In the genomic region with DNA sequence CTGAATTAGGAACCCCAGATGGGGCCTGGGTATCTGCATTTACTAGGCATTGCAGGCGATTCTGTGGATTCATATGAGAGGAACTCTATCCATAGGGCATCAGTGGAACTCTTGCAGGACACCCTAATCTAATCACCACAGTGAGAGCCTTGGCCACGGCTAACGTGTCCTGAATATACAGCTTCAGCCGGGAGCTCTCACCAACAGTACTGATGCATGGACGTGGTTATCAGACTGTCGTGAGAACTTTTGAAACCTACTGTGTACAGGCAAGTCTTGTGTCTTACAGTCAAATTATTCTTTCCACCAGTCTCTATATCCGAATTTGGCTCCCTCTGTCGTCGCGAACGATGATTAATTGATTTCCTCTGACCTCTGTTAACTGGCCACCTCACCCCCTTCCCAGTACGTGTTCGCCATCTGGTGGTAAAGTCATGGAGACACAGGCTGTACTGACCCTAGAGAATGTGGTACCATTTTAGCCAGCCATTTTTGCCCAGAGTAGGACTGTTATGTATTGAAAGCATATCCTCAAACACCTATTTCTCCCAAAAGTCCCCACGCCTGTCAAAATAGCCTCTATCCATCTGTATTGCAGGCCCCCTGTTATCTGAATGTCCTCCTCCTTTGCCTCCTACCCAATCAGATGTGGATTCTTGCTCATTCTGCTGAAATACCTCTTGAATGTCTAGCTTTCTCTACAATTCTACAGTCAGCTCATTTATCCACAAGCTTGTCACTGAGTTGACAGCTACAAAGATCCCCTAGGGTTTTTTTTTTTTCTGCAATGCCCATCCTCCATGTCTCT, we compare ENCODE assay signal across 1 cellular context.
TF ChIP-seq lines count a peak whose summit lies in the region.

No MANE protein-coding gene starts in this region.

TF ChIP-seq in HepG2, 621 proteins besides CTCF, POLR2A, EP300 and RAD21 (continues in another document):
- TF ChIP-seq ZNF441 (CRISPR knock-in tag; IDR thresholded peaks at IDR 0.05; ENCODE audit: borderline replicate concordance) (no peak), ZNF354B (CRISPR knock-in tag; IDR thresholded peaks at IDR 0.05) (no peak), SP140L (CRISPR knock-in tag; IDR thresholded peaks at IDR 0.05; ENCODE audit: borderline replicate concordance) (0 out of 2 replicates have a peak, but pooled peaks have one; percentile 67), MED1 (CRISPR knock-in tag; IDR thresholded peaks at IDR 0.05) (peak; percentile 26; the same call in 1 of the 2 replicates), TBL1XR1 (IDR thresholded peaks at IDR 0.05; ENCODE audit: borderline replicate concordance, low read length, partially characterized antibody) (no peak), FOXC1 (CRISPR knock-in tag; IDR thresholded peaks at IDR 0.05; ENCODE audit: borderline replicate concordance) (0 out of 2 replicates have a peak, but pooled peaks have one; percentile 66), NCOA2 (CRISPR knock-in tag; IDR thresholded peaks at IDR 0.05) (0 out of 2 replicates have a peak, but pooled peaks have one; percentile 17), SMAD1 (CRISPR knock-in tag; IDR thresholded peaks at IDR 0.05; ENCODE audit: borderline replicate concordance, low read depth) (no peak), CEBPG (CRISPR knock-in tag; IDR thresholded peaks at IDR 0.05) (peak; percentile 23; the same call in 1 of the 2 replicates), ZNF782 (CRISPR knock-in tag; IDR thresholded peaks at IDR 0.05; ENCODE audit: borderline replicate concordance) (peak; percentile 45; the same call in 1 of the 2 replicates), KAT8 (CRISPR knock-in tag; IDR thresholded peaks at IDR 0.05) (peak; percentile 54; the same call in 1 of the 2 replicates), MEIS2 (CRISPR knock-in tag; IDR thresholded peaks at IDR 0.05) (0 out of 2 replicates have a peak, but pooled peaks have one; percentile 31), FOXA3 (CRISPR knock-in tag; IDR thresholded peaks at IDR 0.05) (0 out of 2 replicates have a peak, but pooled peaks have one; percentile 24), PLRG1 (conservative IDR thresholded peaks at IDR 0.05) (no peak), STAG1 (CRISPR knock-in tag; IDR thresholded peaks at IDR 0.05) (peak; percentile 100), ZNF335 (CRISPR knock-in tag; IDR thresholded peaks at IDR 0.05) (0 out of 2 replicates have a peak, but pooled peaks have one; percentile 57), NR2C2 (CRISPR knock-in tag; IDR thresholded peaks at IDR 0.05; ENCODE audit: borderline replicate concordance) (0 out of 2 replicates have a peak, but pooled peaks have one; percentile 27), IRF2 (CRISPR knock-in tag; IDR thresholded peaks at IDR 0.05) (peak; percentile 48), LCORL (IDR thresholded peaks at IDR 0.05) (no peak), LCORL (CRISPR knock-in tag; IDR thresholded peaks at IDR 0.05) (peak; percentile 44; the same call in 1 of the 2 replicates), RXRB (CRISPR knock-in tag; IDR thresholded peaks at IDR 0.05; ENCODE audit: borderline replicate concordance) (peak; percentile 65; the same call in 1 of the 2 replicates), ELF3 (CRISPR knock-in tag; IDR thresholded peaks at IDR 0.05) (0 out of 2 replicates have a peak, but pooled peaks have one; percentile 20)
- TF ChIP-seq, protein P1, sequence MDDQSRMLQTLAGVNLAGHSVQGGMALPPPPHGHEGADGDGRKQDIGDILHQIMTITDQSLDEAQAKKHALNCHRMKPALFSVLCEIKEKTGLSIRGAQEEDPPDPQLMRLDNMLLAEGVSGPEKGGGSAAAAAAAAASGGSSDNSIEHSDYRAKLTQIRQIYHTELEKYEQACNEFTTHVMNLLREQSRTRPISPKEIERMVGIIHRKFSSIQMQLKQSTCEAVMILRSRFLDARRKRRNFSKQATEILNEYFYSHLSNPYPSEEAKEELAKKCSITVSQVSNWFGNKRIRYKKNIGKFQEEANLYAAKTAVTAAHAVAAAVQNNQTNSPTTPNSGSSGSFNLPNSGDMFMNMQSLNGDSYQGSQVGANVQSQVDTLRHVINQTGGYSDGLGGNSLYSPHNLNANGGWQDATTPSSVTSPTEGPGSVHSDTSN (CRISPR knock-in tag; IDR thresholded peaks at IDR 0.05; ENCODE audit: borderline replicate concordance), result no peak
- TF ChIP-seq, protein P2, sequence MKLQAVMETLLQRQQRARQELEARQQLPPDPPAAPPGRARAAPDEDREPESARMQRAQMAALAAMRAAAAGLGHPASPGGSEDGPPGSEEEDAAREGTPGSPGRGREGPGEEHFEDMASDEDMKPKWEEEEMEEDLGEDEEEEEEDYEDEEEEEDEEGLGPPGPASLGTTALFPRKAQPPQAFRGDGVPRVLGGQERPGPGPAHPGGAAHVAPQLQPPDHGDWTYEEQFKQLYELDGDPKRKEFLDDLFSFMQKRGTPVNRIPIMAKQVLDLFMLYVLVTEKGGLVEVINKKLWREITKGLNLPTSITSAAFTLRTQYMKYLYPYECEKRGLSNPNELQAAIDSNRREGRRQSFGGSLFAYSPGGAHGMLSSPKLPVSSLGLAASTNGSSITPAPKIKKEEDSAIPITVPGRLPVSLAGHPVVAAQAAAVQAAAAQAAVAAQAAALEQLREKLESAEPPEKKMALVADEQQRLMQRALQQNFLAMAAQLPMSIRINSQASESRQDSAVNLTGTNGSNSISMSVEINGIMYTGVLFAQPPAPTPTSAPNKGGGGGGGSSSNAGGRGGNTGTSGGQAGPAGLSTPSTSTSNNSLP (IDR thresholded peaks at IDR 0.05; ENCODE audit: low read depth, low read length), result peak; percentile 83
- TF ChIP-seq, protein P3, sequence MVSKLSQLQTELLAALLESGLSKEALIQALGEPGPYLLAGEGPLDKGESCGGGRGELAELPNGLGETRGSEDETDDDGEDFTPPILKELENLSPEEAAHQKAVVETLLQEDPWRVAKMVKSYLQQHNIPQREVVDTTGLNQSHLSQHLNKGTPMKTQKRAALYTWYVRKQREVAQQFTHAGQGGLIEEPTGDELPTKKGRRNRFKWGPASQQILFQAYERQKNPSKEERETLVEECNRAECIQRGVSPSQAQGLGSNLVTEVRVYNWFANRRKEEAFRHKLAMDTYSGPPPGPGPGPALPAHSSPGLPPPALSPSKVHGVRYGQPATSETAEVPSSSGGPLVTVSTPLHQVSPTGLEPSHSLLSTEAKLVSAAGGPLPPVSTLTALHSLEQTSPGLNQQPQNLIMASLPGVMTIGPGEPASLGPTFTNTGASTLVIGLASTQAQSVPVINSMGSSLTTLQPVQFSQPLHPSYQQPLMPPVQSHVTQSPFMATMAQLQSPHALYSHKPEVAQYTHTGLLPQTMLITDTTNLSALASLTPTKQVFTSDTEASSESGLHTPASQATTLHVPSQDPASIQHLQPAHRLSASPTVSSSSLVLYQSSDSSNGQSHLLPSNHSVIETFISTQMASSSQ (IDR thresholded peaks at IDR 0.05; ENCODE audit: low read depth), result no peak
- TF ChIP-seq, protein P3 (CRISPR knock-in tag; IDR thresholded peaks at IDR 0.05; ENCODE audit: borderline replicate concordance), result no peak
- TF ChIP-seq, protein P4, sequence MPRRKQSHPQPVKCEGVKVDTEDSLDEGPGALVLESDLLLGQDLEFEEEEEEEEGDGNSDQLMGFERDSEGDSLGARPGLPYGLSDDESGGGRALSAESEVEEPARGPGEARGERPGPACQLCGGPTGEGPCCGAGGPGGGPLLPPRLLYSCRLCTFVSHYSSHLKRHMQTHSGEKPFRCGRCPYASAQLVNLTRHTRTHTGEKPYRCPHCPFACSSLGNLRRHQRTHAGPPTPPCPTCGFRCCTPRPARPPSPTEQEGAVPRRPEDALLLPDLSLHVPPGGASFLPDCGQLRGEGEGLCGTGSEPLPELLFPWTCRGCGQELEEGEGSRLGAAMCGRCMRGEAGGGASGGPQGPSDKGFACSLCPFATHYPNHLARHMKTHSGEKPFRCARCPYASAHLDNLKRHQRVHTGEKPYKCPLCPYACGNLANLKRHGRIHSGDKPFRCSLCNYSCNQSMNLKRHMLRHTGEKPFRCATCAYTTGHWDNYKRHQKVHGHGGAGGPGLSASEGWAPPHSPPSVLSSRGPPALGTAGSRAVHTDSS (CRISPR knock-in tag; conservative IDR thresholded peaks at IDR 0.05), result no peak
- TF ChIP-seq, protein P5, sequence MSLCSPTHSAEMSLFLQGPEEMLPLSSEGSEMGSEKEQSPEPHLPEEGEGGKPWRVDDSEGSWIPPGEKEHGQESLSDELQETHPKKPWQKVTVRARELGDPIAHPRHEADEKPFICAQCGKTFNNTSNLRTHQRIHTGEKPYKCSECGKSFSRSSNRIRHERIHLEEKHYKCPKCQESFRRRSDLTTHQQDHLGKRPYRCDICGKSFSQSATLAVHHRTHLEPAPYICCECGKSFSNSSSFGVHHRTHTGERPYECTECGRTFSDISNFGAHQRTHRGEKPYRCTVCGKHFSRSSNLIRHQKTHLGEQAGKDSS (CRISPR knock-in tag; IDR thresholded peaks at IDR 0.05; ENCODE audit: borderline replicate concordance, low read depth), result peak; percentile 79; the same call in 1 of the 2 replicates
- TF ChIP-seq, protein P6, sequence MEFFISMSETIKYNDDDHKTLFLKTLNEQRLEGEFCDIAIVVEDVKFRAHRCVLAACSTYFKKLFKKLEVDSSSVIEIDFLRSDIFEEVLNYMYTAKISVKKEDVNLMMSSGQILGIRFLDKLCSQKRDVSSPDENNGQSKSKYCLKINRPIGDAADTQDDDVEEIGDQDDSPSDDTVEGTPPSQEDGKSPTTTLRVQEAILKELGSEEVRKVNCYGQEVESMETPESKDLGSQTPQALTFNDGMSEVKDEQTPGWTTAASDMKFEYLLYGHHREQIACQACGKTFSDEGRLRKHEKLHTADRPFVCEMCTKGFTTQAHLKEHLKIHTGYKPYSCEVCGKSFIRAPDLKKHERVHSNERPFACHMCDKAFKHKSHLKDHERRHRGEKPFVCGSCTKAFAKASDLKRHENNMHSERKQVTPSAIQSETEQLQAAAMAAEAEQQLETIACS (CRISPR knock-in tag; IDR thresholded peaks at IDR 0.05), result no peak
- TF ChIP-seq, protein P7, sequence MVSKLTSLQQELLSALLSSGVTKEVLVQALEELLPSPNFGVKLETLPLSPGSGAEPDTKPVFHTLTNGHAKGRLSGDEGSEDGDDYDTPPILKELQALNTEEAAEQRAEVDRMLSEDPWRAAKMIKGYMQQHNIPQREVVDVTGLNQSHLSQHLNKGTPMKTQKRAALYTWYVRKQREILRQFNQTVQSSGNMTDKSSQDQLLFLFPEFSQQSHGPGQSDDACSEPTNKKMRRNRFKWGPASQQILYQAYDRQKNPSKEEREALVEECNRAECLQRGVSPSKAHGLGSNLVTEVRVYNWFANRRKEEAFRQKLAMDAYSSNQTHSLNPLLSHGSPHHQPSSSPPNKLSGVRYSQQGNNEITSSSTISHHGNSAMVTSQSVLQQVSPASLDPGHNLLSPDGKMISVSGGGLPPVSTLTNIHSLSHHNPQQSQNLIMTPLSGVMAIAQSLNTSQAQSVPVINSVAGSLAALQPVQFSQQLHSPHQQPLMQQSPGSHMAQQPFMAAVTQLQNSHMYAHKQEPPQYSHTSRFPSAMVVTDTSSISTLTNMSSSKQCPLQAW (CRISPR knock-in tag; IDR thresholded peaks at IDR 0.05), result peak; percentile 69; the same call in 1 of the 2 replicates
- TF ChIP-seq, protein P8, sequence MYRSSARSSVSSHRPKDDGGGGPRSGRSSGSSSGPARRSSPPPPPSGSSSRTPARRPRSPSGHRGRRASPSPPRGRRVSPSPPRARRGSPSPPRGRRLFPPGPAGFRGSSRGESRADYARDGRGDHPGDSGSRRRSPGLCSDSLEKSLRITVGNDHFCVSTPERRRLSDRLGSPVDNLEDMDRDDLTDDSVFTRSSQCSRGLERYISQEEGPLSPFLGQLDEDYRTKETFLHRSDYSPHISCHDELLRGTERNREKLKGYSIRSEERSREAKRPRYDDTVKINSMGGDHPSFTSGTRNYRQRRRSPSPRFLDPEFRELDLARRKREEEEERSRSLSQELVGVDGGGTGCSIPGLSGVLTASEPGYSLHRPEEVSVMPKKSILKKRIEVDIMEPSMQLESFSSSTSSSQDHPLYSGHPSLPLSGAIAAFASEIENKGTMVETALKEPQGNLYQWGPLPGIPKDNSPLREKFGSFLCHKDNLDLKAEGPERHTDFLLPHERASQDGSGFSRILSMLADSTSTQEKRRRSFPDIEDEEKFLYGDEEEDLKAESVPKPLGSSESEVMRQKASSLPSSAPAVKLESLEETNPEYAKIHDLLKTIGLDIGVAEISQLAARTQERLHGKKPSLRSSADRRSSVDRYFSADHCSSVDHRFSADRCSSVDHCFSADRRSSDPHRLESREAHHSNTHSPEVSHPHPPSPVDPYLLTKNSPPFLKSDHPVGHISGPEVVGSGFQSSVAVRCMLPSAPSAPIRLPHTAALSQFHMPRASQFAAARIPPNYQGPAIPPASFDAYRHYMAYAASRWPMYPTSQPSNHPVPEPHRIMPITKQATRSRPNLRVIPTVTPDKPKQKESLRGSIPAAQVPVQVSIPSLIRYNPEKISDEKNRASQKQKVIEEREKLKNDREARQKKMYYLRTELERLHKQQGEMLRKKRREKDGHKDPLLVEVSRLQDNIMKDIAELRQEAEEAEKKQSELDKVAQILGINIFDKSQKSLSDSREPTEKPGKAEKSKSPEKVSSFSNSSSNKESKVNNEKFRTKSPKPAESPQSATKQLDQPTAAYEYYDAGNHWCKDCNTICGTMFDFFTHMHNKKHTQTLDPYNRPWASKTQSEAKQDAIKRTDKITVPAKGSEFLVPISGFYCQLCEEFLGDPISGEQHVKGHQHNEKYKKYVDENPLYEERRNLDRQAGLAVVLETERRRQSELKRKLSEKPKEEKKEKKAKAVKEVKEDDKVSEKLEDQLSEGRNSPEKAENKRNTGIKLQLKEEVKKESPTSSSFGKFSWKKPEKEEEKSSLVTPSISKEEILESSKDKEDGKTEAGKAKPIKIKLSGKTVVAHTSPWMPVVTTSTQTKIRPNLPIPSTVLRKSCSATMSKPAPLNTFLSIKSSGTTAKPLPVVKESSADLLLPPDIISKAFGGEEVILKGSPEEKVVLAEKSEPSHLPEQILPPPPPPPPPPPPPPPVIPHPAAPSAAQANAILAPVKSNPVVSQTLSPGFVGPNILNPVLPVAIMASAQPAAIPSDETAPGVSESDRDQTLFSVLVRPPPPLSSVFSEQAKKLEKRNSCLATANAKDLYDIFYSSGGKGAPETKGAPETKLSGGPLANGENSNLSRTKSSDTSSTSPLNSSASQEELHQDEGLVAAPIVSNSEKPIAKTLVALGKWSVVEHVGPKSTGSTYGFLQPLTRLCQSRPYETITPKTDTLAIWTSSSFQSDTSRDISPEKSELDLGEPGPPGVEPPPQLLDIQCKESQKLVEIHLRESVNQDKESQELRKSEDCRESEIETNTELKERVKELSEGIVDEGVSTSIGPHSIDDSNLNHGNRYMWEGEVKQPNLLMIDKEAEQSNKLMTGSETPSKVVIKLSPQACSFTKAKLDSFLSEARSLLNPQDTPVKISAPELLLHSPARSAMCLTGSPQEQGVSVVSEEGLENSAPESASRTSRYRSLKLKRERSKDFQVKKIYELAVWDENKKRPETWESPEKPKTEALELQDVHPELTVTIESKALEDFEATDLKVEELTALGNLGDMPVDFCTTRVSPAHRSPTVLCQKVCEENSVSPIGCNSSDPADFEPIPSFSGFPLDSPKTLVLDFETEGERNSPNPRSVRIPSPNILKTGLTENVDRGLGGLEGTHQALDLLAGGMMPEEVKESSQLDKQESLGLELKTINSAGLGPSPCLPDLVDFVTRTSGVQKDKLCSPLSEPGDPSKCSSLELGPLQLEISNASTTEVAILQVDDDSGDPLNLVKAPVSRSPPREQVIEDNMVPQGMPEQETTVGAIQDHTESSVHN (CRISPR knock-in tag; IDR thresholded peaks at IDR 0.05), result 0 out of 2 replicates have a peak, but pooled peaks have one; percentile 33
